19 cellular contexts compared by ENCODE assay signal in the genomic region with DNA sequence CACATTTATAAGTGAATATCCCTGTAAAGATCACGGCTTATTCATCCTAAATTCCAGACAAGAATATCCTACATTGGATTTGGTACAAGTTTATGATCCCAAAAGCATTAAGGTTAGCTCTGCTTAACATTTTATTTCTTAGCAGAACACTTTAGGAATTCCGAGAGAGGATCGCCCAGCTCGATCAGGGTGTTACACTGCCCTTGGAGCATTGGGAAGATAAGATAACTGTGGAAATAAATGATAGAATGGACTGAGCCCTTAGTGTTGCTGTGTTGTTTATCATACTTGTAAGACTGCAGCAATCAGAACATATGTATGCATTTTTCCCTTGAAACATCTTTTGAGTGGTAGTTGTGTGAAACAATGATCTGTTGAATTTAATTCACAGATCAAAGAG.
A peak's percentile ranks its signal among the peaks of the same experiment; 100 is the strongest.
DNase-seq lines count a peak whose midpoint lies in the region; ATAC-seq, FAIRE-seq and TF ChIP-seq lines count a peak whose summit lies in the region.
"Had no signal": no experiment of that assay in that cellular context is flagged by ENCODE, and none has a peak within 500 bp of the region (broad histone marks: within the 10 kb centered on the region; RNA-seq: fewer than 3 reads in every experiment).

No MANE protein-coding gene starts in this region.

- H3K27me3 Mint-ChIP-seq in activated CD4-positive, alpha-beta memory T cell treated with anti-CD3 and anti-CD28 coated beads, Interleukin-2, amount 10 ng/mL, durations not matched to agents 7 days and 5 days = no peaks in the 10 kb centered on the region
- H3K27me3 Mint-ChIP-seq: activated CD4-positive, alpha-beta memory T cell treated with anti-CD3 and anti-CD28 coated beads for 36 hours; activated naive CD4-positive, alpha-beta T cell treated with anti-CD3 and anti-CD28 coated beads, Interleukin-2, amount 10 ng/mL, durations not matched to agents 7 days and 5 days; CD4-positive, alpha-beta T cell; effector memory CD8-positive, alpha-beta T cell had no signal

- no peak for TF ChIP-seq CTCF in hepatocyte (IDR thresholded peaks at IDR 0.05; ENCODE audit: poor library complexity)
- TF ChIP-seq CTCF in upper lobe of left lung (IDR thresholded peaks at IDR 0.05) = no peak

- no peak for FAIRE-seq in GM19239 (lab: Jason Lieb, UNC)

- DNase-seq in EH (ENCODE audit: low read depth) (peak; percentile 43), amniotic epithelial cell (ENCODE audit: low read depth) (peak; percentile 69), hepatocyte (ENCODE audit: low spot score) (no peak), upper lobe of left lung (no peak), GM19239 (ENCODE audit: insufficient read length, low spot score) (no peak)
- no peak for DNase-seq in activated CD4-positive, alpha-beta memory T cell treated with anti-CD3 and anti-CD28 coated beads, Interleukin-2, amount 10 ng/mL, durations not matched to agents 7 days and 5 days
- DNase-seq: activated CD4-positive, alpha-beta memory T cell treated with anti-CD3 and anti-CD28 coated beads for 36 hours; activated naive CD4-positive, alpha-beta T cell treated with anti-CD3 and anti-CD28 coated beads, Interleukin-2, amount 10 ng/mL, durations not matched to agents 7 days and 5 days; aorta; CD4-positive, alpha-beta T cell; effector memory CD8-positive, alpha-beta T cell; GF-D8; lower lobe of right lung; occipital lobe; Peyer's patch had no signal

- 35% methylated on average over 4 of the region's 4 CpGs for WGBS in hepatocyte (ENCODE audit: low lambda C conversion rate, missing lambda C conversion rate)
- 62 to 74% methylated on average over 4 of the region's 4 CpGs for whole genome bisulfite sequencing in upper lobe of left lung, 2 donors

- no peak for TF ChIP-seq EP300 in upper lobe of left lung (IDR thresholded peaks at IDR 0.05)

- H3K27ac ChIP-seq in hepatocyte = no peak overlapping the region
- peak overlapping the region in 1 of 4 donors; percentile 59 for H3K27ac ChIP-seq in upper lobe of left lung
- H3K27ac ChIP-seq: lower lobe of right lung had no signal

- H3K4me3 ChIP-seq in hepatocyte = no peak overlapping the region
- no peak overlapping the region for H3K4me3 ChIP-seq in skeletal muscle satellite cell (ENCODE audit: low read length)
- no peak overlapping the region for H3K4me3 ChIP-seq in upper lobe of left lung
- H3K4me3 ChIP-seq: lower lobe of right lung, Peyer's patch, right atrium auricular region had no signal

- CTCF ChIA-PET in activated CD4-positive, alpha-beta memory T cell treated with anti-CD3 and anti-CD28 coated beads, Interleukin-2, amount 10 ng/mL, durations not matched to agents 7 days and 5 days (lab: Charles Lee) = interaction anchor here (0.6 kb wide), 1 partner anchor 535 kb away, joined by 3 read pairs; no protein-coding TSS in a partner anchor

- no peaks in the 10 kb centered on the region for H3K9me3 Mint-ChIP-seq in activated CD4-positive, alpha-beta memory T cell treated with anti-CD3 and anti-CD28 coated beads, Interleukin-2, amount 10 ng/mL, durations not matched to agents 7 days and 5 days
- H3K9me3 Mint-ChIP-seq: activated CD4-positive, alpha-beta memory T cell treated with anti-CD3 and anti-CD28 coated beads for 36 hours; CD4-positive, alpha-beta T cell had no signal

- peak overlapping the region; percentile 1 for H3K4me2 ChIP-seq in hepatocyte
- H3K4me2 ChIP-seq in skeletal muscle satellite cell (ENCODE audit: low read length) = peak overlapping the region; percentile 58

- POLR2A ChIA-PET in activated CD4-positive, alpha-beta memory T cell treated with anti-CD3 and anti-CD28 coated beads, Interleukin-2, amount 10 ng/mL, durations not matched to agents 7 days and 5 days (lab: Charles Lee) = no interaction called here

- H3K9me3 ChIP-seq in hepatocyte (ENCODE audit: low read depth) (no peaks in the 10 kb centered on the region), skeletal muscle satellite cell (replicated peaks; ENCODE audit: low read length) (no peaks in the 10 kb centered on the region), upper lobe of left lung (no peaks in the 10 kb centered on the region)
- H3K9me3 ChIP-seq: lower lobe of right lung, Peyer's patch, right atrium auricular region had no signal

- no peak for ATAC-seq in upper lobe of left lung (ENCODE audit: low FRiP score in 2 of 2)
- no peak for ATAC-seq in GM21576 (IDR thresholded peaks at IDR 0.05; ENCODE audit: unreplicated experiment)
- ATAC-seq: effector memory CD8-positive, alpha-beta T cell had no signal

- no peaks in the 10 kb centered on the region for H4K20me1 ChIP-seq in hepatocyte (ENCODE audit: insufficient read depth, poor library complexity, severe bottlenecking)

- no peak for TF ChIP-seq POLR2A in upper lobe of left lung (IDR thresholded peaks at IDR 0.05)

- H3K9me2 ChIP-seq in hepatocyte (replicated peaks; ENCODE audit: insufficient read depth) = no peaks in the 10 kb centered on the region

- no peaks in the 10 kb centered on the region for H3K36me3 Mint-ChIP-seq in activated CD4-positive, alpha-beta memory T cell treated with anti-CD3 and anti-CD28 coated beads, Interleukin-2, amount 10 ng/mL, durations not matched to agents 7 days and 5 days (ENCODE audit: low read depth)
- H3K36me3 Mint-ChIP-seq: activated CD4-positive, alpha-beta memory T cell treated with anti-CD3 and anti-CD28 coated beads for 36 hours; activated naive CD4-positive, alpha-beta T cell treated with anti-CD3 and anti-CD28 coated beads, Interleukin-2, amount 10 ng/mL, durations not matched to agents 7 days and 5 days had no signal

- H3K9ac ChIP-seq in skeletal muscle satellite cell (ENCODE audit: low read depth, low read length) = no peak overlapping the region

- no peak overlapping the region for H2AFZ ChIP-seq in hepatocyte

- H3K36me3 ChIP-seq in hepatocyte (replicated peaks; ENCODE audit: insufficient read depth, low read depth) (no peaks in the 10 kb centered on the region), skeletal muscle satellite cell (ENCODE audit: insufficient read depth, low read length) (no peaks in the 10 kb centered on the region), upper lobe of left lung (no peaks in the 10 kb centered on the region)
- H3K36me3 ChIP-seq: lower lobe of right lung, Peyer's patch, right atrium auricular region had no signal

- H3K4me1 ChIP-seq in hepatocyte (ENCODE audit: insufficient read depth) (no peaks in the 10 kb centered on the region), skeletal muscle satellite cell (ENCODE audit: control insufficient read depth, insufficient read depth, low read length) (peaks cover 32% of the 10 kb centered on the region), upper lobe of left lung (peaks cover 0 to 20% (median 5%) of the 10 kb centered on the region in 4 donors)
- H3K4me1 ChIP-seq: Peyer's patch had no signal

- no peaks in the 10 kb centered on the region for H3K4me1 Mint-ChIP-seq in activated CD4-positive, alpha-beta memory T cell treated with anti-CD3 and anti-CD28 coated beads, Interleukin-2, amount 10 ng/mL, durations not matched to agents 7 days and 5 days
- H3K4me1 Mint-ChIP-seq: activated naive CD4-positive, alpha-beta T cell treated with anti-CD3 and anti-CD28 coated beads, Interleukin-2, amount 10 ng/mL, durations not matched to agents 7 days and 5 days had no signal

- H3K79me2 ChIP-seq in hepatocyte = no peaks in the 10 kb centered on the region

- H3K27ac Mint-ChIP-seq in activated CD4-positive, alpha-beta memory T cell treated with anti-CD3 and anti-CD28 coated beads, Interleukin-2, amount 10 ng/mL, durations not matched to agents 7 days and 5 days = no peak overlapping the region
- H3K27ac Mint-ChIP-seq: activated CD4-positive, alpha-beta memory T cell treated with anti-CD3 and anti-CD28 coated beads for 36 hours; activated naive CD4-positive, alpha-beta T cell treated with anti-CD3 and anti-CD28 coated beads, Interleukin-2, amount 10 ng/mL, durations not matched to agents 7 days and 5 days; CD4-positive, alpha-beta T cell; effector memory CD8-positive, alpha-beta T cell; T-helper 2 cell treated with Interferon-gamma antibody and Interleukin-4, amounts not matched to agents 5 μg/mL and 100 μg/mL, for 36 hours had no signal

- H3K4me3 Mint-ChIP-seq in activated CD4-positive, alpha-beta memory T cell treated with anti-CD3 and anti-CD28 coated beads, Interleukin-2, amount 10 ng/mL, durations not matched to agents 7 days and 5 days = no peak overlapping the region
- H3K4me3 Mint-ChIP-seq: activated CD4-positive, alpha-beta memory T cell treated with anti-CD3 and anti-CD28 coated beads for 36 hours; activated naive CD4-positive, alpha-beta T cell treated with anti-CD3 and anti-CD28 coated beads, Interleukin-2, amount 10 ng/mL, durations not matched to agents 7 days and 5 days; CD4-positive, alpha-beta T cell; effector memory CD8-positive, alpha-beta T cell; T-helper 2 cell treated with Interferon-gamma antibody and Interleukin-4, amounts not matched to agents 5 μg/mL and 100 μg/mL, for 36 hours had no signal

- H3K27me3 ChIP-seq in hepatocyte (no peaks in the 10 kb centered on the region), skeletal muscle satellite cell (ENCODE audit: control insufficient read depth, insufficient read depth, low read length) (no peaks in the 10 kb centered on the region), upper lobe of left lung (no peaks in the 10 kb centered on the region)
- H3K27me3 ChIP-seq: Peyer's patch, right atrium auricular region had no signal

Comparison
In these comparisons a context has a peak if more than half of its experiments do, and no peak if none do; other contexts are left out.
1. DNase-seq: peak in EH (single experiment) and amniotic epithelial cell (single experiment); none in hepatocyte (single experiment), activated CD4-positive, alpha-beta memory T cell treated with anti-CD3 and anti-CD28 coated beads, Interleukin-2, amount 10 ng/mL, durations not matched to agents 7 days and 5 days (single experiment), upper lobe of left lung (0 of 2) and GM19239 (single experiment).